Comparison of ENCODE assay signal across 4 cellular contexts in genomic region chrX:152713815-152714787, GRCh38. TPM values are rescaled to one million over a fixed set of nuclear protein-coding genes. Genes with fewer than 3 reads are reported as not detected.
"Had no signal": no experiment of that assay in that cellular context is flagged by ENCODE, and none has a peak within 500 bp of the region (broad histone marks: within the 10 kb centered on the region; RNA-seq: fewer than 3 reads in every experiment).

TSS of gene MAGEA2B (plus strand) at chrX:152714628. CDS start at chrX:152717107, 2,479 bp downstream.

RNA-seq across cellular contexts. Expression of gene MAGEA2B, which starts in this region (rescaled TPM):
- total RNA-seq: GM23248, H9, HFFc6, IMR-90 had no signal
- polyA plus RNA-seq: GM23248, IMR-90 had no signal
